14 cellular contexts compared by ENCODE assay signal in the genomic region with DNA sequence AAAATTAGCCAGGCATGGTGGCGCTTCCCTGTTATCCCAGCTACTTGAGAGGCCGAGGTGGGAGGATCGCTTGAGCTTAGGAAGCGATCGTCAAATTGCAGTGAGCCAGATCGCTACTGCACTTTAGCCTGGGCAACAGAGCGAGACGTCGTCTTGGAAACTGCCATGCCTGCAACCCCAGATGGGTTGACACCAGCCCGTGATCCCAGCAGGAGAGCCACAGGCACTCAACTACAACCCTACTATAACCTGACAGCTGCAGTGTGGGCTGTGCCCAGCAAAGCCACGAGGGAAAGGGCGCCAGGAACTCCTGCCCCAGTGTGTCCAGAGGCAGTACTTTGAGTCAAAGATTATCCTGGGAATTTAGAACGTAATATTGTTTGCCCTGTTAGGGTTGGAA.
DNase-seq lines count a peak whose midpoint lies in the region; ATAC-seq and TF ChIP-seq lines count a peak whose summit lies in the region.
"Had no signal": no experiment of that assay in that cellular context is flagged by ENCODE, and none has a peak within 500 bp of the region (broad histone marks: within the 10 kb centered on the region; RNA-seq: fewer than 3 reads in every experiment).

No MANE protein-coding gene starts in this region.

- no peak overlapping the region for H4K8ac ChIP-seq in mesenchymal stem cell (ENCODE audit: low read length)

- peak; percentile 14 for DNase-seq in DMS 273 (lab: John Stamatoyannopoulos, UW; ENCODE audit: unreplicated experiment)
- DNase-seq in DMS 273 treated with DMSO at 0.1 percent for 48 hours (lab: John Stamatoyannopoulos, UW): no peak
- DNase-seq in HK-2 (ENCODE audit: unreplicated experiment): peak; percentile 2
- no peak for DNase-seq in RWPE2 (ENCODE audit: low spot score)
- DNase-seq in mesenchymal stem cell: no peak
- no peak for DNase-seq in glomerular visceral epithelial cell (ENCODE audit: extremely low spot score)
- DNase-seq in stimulated activated naive CD8-positive, alpha-beta T cell treated with anti-CD3 and anti-CD28 coated beads, Interleukin-15, Interleukin-2, amounts not matched to agents 100 U/mL and 50 U/mL, for 24 hours: no peak
- no peak for DNase-seq in DMS79 treated with DMSO at 0.1 percent for 48 hours (lab: John Stamatoyannopoulos, UW)
- DNase-seq: CD8-positive, alpha-beta memory T cell; MM.1S; NCI-H1105 treated with DMSO at 0.1 percent for 48 hours; NCI-H2227 treated with DMSO at 0.1 percent for 48 hours; PC-3 had no signal

- H3K27ac ChIP-seq in RWPE2 (ENCODE audit: poor library complexity, severe bottlenecking) (no peak overlapping the region), mesenchymal stem cell (ENCODE audit: low read length, poor library complexity, severe bottlenecking) (no peak overlapping the region)
- H3K27ac ChIP-seq: 22Rv1 had no signal

- no peaks in the 10 kb centered on the region for H3K4me1 ChIP-seq in RWPE2 (ENCODE audit: insufficient read depth, poor library complexity, severe bottlenecking)
- H3K4me1 ChIP-seq in mesenchymal stem cell (ENCODE audit: control insufficient read depth, insufficient read depth, low read depth, low read length): peaks cover 3% of the 10 kb centered on the region

- H3K9me3 ChIP-seq in RWPE2 (ENCODE audit: severe bottlenecking) (no peaks in the 10 kb centered on the region), mesenchymal stem cell (ENCODE audit: control insufficient read depth, low read length) (no peaks in the 10 kb centered on the region)

- H3K18ac ChIP-seq in mesenchymal stem cell (ENCODE audit: low read depth in 1 of 2, low read length in 2 of 2): no peak overlapping the region

- no peak overlapping the region for H2BK15ac ChIP-seq in mesenchymal stem cell (ENCODE audit: low read depth, poor library complexity, severe bottlenecking)

- H2BK12ac ChIP-seq in mesenchymal stem cell (ENCODE audit: low read length in 2 of 2): no peak overlapping the region

- peak overlapping the region; percentile 27 for H4K91ac ChIP-seq in mesenchymal stem cell (ENCODE audit: low read length)

- H3K14ac ChIP-seq in mesenchymal stem cell (ENCODE audit: low read length in 2 of 2): no peak overlapping the region

- no peak overlapping the region for H2BK5ac ChIP-seq in mesenchymal stem cell (ENCODE audit: low read depth, low read length, poor library complexity, severe bottlenecking)

- H3K4me2 ChIP-seq in mesenchymal stem cell (ENCODE audit: low read length, poor library complexity, severe bottlenecking): no peak overlapping the region

- no peak overlapping the region for H3K4ac ChIP-seq in mesenchymal stem cell (ENCODE audit: low read depth in 1 of 2, low read length in 2 of 2)

- H3K79me1 ChIP-seq in mesenchymal stem cell (replicated peaks; ENCODE audit: low read length, poor library complexity, severe bottlenecking): no peaks in the 10 kb centered on the region

- no peak overlapping the region for H3K9ac ChIP-seq in mesenchymal stem cell (ENCODE audit: low read length)

- WGBS in mesenchymal stem cell: 93% methylated on average over 12 of the region's 13 CpGs

- H3K27me3 ChIP-seq in RWPE2 (ENCODE audit: insufficient read depth, poor library complexity, severe bottlenecking) (no peaks in the 10 kb centered on the region), mesenchymal stem cell (ENCODE audit: control insufficient read depth in 1 of 2, insufficient read depth in 1 of 2, low read length in 2 of 2) (no peaks in the 10 kb centered on the region)

- H3K4me3 ChIP-seq in RWPE2 (ENCODE audit: severe bottlenecking) (no peak overlapping the region), mesenchymal stem cell (ENCODE audit: insufficient read depth in 1 of 2, low read depth in 1 of 2, low read length in 2 of 2) (no peak overlapping the region)

- no peaks in the 10 kb centered on the region for H3K36me3 ChIP-seq in RWPE2 (ENCODE audit: low read depth)
- peaks cover 0 to 7% of the 10 kb centered on the region in 2 experiments for H3K36me3 ChIP-seq in mesenchymal stem cell (ENCODE audit: control insufficient read depth in 1 of 2, insufficient read depth in 2 of 2, low read depth in 1 of 2, low read length in 2 of 2)

- H2AFZ ChIP-seq in mesenchymal stem cell (ENCODE audit: low read depth, low read length): no peak overlapping the region

- no peak overlapping the region for H3K23ac ChIP-seq in mesenchymal stem cell (ENCODE audit: low read length in 2 of 2)

- ATAC-seq in RWPE2 (ENCODE audit: low read depth): 0 out of 3 replicates have a peak, but pooled peaks have one; percentile 27
- no peak for ATAC-seq in stimulated activated naive CD8-positive, alpha-beta T cell treated with anti-CD3 and anti-CD28 coated beads, Interleukin-15, Interleukin-2, amounts not matched to agents 100 U/mL and 50 U/mL, for 24 hours
- ATAC-seq: PC-3 had no signal

- H2BK120ac ChIP-seq in mesenchymal stem cell (ENCODE audit: low read depth, low read length): no peak overlapping the region

- TF ChIP-seq CTCF in RWPE2 (IDR thresholded peaks at IDR 0.05; ENCODE audit: poor library complexity, severe bottlenecking): no peak

- H2AK5ac ChIP-seq in mesenchymal stem cell (ENCODE audit: low read length, severe bottlenecking): no peak overlapping the region

Comparison
In these comparisons a context has a peak if more than half of its experiments do, and no peak if none do; other contexts are left out.
1. DNase-seq: peak in DMS 273 (single experiment) and HK-2 (single experiment); none in DMS 273 treated with DMSO at 0.1 percent for 48 hours (single experiment), RWPE2 (single experiment), mesenchymal stem cell (single experiment), glomerular visceral epithelial cell (single experiment), stimulated activated naive CD8-positive, alpha-beta T cell treated with anti-CD3 and anti-CD28 coated beads, Interleukin-15, Interleukin-2, amounts not matched to agents 100 U/mL and 50 U/mL, for 24 hours (single experiment) and DMS79 treated with DMSO at 0.1 percent for 48 hours (single experiment).